8 cellular contexts compared by ENCODE assay signal in the genomic region with DNA sequence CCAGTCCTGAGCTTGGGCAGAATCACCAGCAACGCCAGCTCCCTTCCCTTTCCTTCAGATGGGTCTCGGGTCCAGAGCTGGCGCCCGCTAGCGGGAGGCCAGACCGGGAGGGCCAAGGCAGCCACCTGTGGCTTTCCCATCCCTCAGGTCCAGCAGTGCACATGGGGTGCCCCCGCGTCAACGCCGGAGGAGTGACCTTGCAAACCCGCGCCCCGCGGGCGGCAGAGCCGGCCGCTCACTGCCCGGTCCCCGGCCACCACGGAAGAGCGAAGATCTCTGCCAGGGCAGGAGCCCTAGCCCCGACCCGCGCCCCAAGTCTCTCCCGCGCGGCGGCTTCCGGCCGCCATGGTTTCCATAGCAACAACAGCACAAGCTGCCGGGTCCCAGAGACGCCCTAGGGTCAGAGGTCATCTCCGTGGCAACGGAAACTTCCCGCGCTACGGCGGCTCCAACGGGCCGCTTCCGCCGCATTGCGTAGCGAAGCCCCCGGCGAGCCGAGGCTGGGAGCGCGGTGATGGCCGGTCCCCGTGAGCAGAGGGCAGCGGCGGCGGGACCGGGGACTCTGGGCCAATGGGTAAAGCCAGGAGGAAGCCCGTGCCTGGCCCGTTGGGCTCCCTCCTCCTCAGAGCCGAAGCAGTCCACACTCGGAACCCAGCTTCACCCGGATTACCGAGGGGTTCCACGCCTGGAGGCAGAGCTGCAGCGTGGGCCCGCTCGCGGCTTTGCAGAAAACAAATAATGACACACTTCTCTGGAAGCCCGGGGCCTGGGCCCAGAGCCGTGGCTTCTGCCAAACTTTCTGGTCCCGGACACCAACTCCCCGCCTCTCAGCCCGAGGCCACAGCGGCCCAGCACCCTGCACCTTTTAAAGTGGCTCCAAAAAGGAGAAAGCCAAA. TPM values are rescaled to one million over a fixed set of nuclear protein-coding genes. Genes with fewer than 3 reads are reported as not detected.
DNase-seq lines count a peak whose midpoint lies in the region; ATAC-seq and TF ChIP-seq lines count a peak whose summit lies in the region.

No MANE protein-coding gene starts in this region.

- peaks cover 3% of the 10 kb centered on the region for H3K36me3 Mint-ChIP-seq in activated CD4-positive, alpha-beta T cell treated with anti-CD3 and anti-CD28 coated beads for 36 hours (ENCODE audit: low read depth)

- TF ChIP-seq CTCF in GM13977 (IDR thresholded peaks at IDR 0.05; ENCODE audit: extremely low read depth, insufficient read depth, missing control alignments), result peak; percentile 51
- no peak for TF ChIP-seq CTCF in colonic mucosa (IDR thresholded peaks at IDR 0.05)

- intact Hi-C loops in activated CD4-positive, alpha-beta T cell treated with anti-CD3 and anti-CD28 coated beads for 36 hours (cut with DNase I, micrococcal nuclease), result loop anchor here (1.0 to 10.0 kb wide), 9 partner anchors 62 to 1719 kb away; a partner anchor contains a TSS
- intact Hi-C loops in colonic mucosa (cut with DNase I), result no loop called here

- peak; percentile 94 for ATAC-seq in HG02884 (IDR thresholded peaks at IDR 0.05; ENCODE audit: unreplicated experiment)
- ATAC-seq in activated CD4-positive, alpha-beta T cell treated with anti-CD3 and anti-CD28 coated beads for 36 hours, result peak; percentile 85

- POLR2A ChIA-PET in activated CD4-positive, alpha-beta T cell treated with anti-CD3 and anti-CD28 coated beads for 36 hours (lab: Charles Lee), result interaction anchor here (0.7 kb wide), 1 partner anchor 62 kb away, joined by 4 read pairs; no protein-coding TSS in a partner anchor

- H3K27ac ChIP-seq in colonic mucosa, result peak overlapping the region; percentile 57

- no peaks in the 10 kb centered on the region for H3K36me3 ChIP-seq in colonic mucosa

- H3K9ac ChIP-seq in colonic mucosa (ENCODE audit: low read depth in 2 of 2, low read length in 2 of 2), result peak overlapping the region; percentile 52 to 58

- peak overlapping the region; percentile 77 for H3K27ac Mint-ChIP-seq in activated CD4-positive, alpha-beta T cell treated with anti-CD3 and anti-CD28 coated beads for 36 hours

- no peaks in the 10 kb centered on the region for H3K9me3 ChIP-seq in colonic mucosa

- peaks cover 3% of the 10 kb centered on the region for H3K27me3 ChIP-seq in colonic mucosa

- peaks cover 12% of the 10 kb centered on the region for H3K27me3 Mint-ChIP-seq in activated CD4-positive, alpha-beta T cell treated with anti-CD3 and anti-CD28 coated beads for 36 hours

- CTCF ChIA-PET in activated CD4-positive, alpha-beta T cell treated with anti-CD3 and anti-CD28 coated beads for 36 hours (lab: Charles Lee), result interaction anchor here (0.6 to 1.4 kb wide), 3 partner anchors 8 to 497 kb away, joined by 3 to 7 read pairs (median 3); no protein-coding TSS in a partner anchor

- DNase-seq in GM13977 (ENCODE audit: low spot score) (peak; percentile 96), NCI-H2081 treated with DMSO at 0.1 percent for 48 hours (lab: John Stamatoyannopoulos, UW) (peak; percentile 68), colonic mucosa (peak; percentile 94), kidney tubule cell (ENCODE audit: low spot score) (peak; percentile 92), amniotic stem cell (lab: John Stamatoyannopoulos, UW) (no peak)
- peak; percentile 98 for DNase-seq in activated CD4-positive, alpha-beta T cell treated with anti-CD3 and anti-CD28 coated beads for 36 hours
- DNase-seq in stimulated activated CD4-positive, alpha-beta T cell treated with anti-CD3 and anti-CD28 coated beads, Interleukin-15, amount 100 ng/mL, for 48 hours (ENCODE audit: low read depth in 2 of 2), result peak; percentile 91 to 94

- peaks cover 22% of the 10 kb centered on the region for H3K4me1 Mint-ChIP-seq in activated CD4-positive, alpha-beta T cell treated with anti-CD3 and anti-CD28 coated beads for 36 hours

- in situ Hi-C loops in GM13977 (cut with MboI; ENCODE audit: low pct_unique_long_range_greater_than_20kb, low sequenced_read_pairs, unreplicated experiment), result no loop called here

- peak overlapping the region; percentile 82 for H3K4me3 Mint-ChIP-seq in activated CD4-positive, alpha-beta T cell treated with anti-CD3 and anti-CD28 coated beads for 36 hours

- peaks cover 2% of the 10 kb centered on the region for H3K9me3 Mint-ChIP-seq in activated CD4-positive, alpha-beta T cell treated with anti-CD3 and anti-CD28 coated beads for 36 hours (ENCODE audit: low read depth)

- peaks cover 5% of the 10 kb centered on the region for H3K4me1 ChIP-seq in colonic mucosa

- peak overlapping the region; percentile 85 for H3K4me3 ChIP-seq in colonic mucosa

RNA-seq across cellular contexts. Expression of a gene that starts 7.4 kb away (rescaled TPM):
- total RNA-seq in activated CD4-positive, alpha-beta T cell treated with anti-CD3 and anti-CD28 coated beads for 36 hours, result not detected
- total RNA-seq in colonic mucosa, result under 1 TPM; 0.62 to 0.85 TPM
